3 cellular contexts compared by ENCODE assay signal in genomic region chr2:31853521-31853920, GRCh38.
TF ChIP-seq lines count a peak whose summit lies in the region.

No MANE protein-coding gene starts in this region.

TF ChIP-seq in HepG2, 621 proteins besides CTCF, POLR2A, EP300 and RAD21:
- TF ChIP-seq JUNB (CRISPR knock-in tag; IDR thresholded peaks at IDR 0.05; ENCODE audit: borderline replicate concordance) (no peak), KLF12 (CRISPR knock-in tag; IDR thresholded peaks at IDR 0.05; ENCODE audit: borderline replicate concordance) (no peak), ZGPAT (CRISPR knock-in tag; IDR thresholded peaks at IDR 0.05) (no peak), RXRA (CRISPR knock-in tag; IDR thresholded peaks at IDR 0.05) (no peak), ELF1 (CRISPR knock-in tag; IDR thresholded peaks at IDR 0.05) (no peak), MAFF (IDR thresholded peaks at IDR 0.05; ENCODE audit: low read depth, low read length) (peak; percentile 57; the same call in 1 of the 2 replicates), MAFK (conservative IDR thresholded peaks at IDR 0.05 in 1 of 2, IDR thresholded peaks at IDR 0.05 in 1 of 2; ENCODE audit: low read length in 2 of 2) (peak; percentile 72 to 81), PRDM10 (CRISPR knock-in tag; IDR thresholded peaks at IDR 0.05; ENCODE audit: low read depth) (no peak), NR3C1 (CRISPR knock-in tag; IDR thresholded peaks at IDR 0.05) (no peak), ZNF180 (CRISPR knock-in tag; IDR thresholded peaks at IDR 0.05; ENCODE audit: borderline replicate concordance, low read depth) (no peak)

TF ChIP-seq in IMR-90, 13 proteins besides CTCF, POLR2A, EP300 and RAD21:
- TF ChIP-seq MAFK (IDR thresholded peaks at IDR 0.05; ENCODE audit: low read depth, low read length) (peak; percentile 43), CHD1 (IDR thresholded peaks at IDR 0.05; ENCODE audit: low read depth, low read length) (no peak), MAZ (IDR thresholded peaks at IDR 0.05; ENCODE audit: borderline replicate concordance, low read depth, low read length) (no peak)

TF ChIP-seq in K562, 482 proteins besides CTCF, POLR2A, EP300 and RAD21:
- TF ChIP-seq ZNF316 (IDR thresholded peaks at IDR 0.05) (peak; percentile 69), GABPA (tag; conservative IDR thresholded peaks at IDR 0.05; ENCODE audit: low read depth) (no peak), NFE2L1 (tag; IDR thresholded peaks at IDR 0.05; ENCODE audit: borderline replicate concordance, low read depth) (no peak), C11orf30 (IDR thresholded peaks at IDR 0.05; ENCODE audit: low read depth) (peak; percentile 19; the same call in 1 of the 2 replicates), MYNN (IDR thresholded peaks at IDR 0.05) (no peak), MYNN (CRISPR knock-in tag; IDR thresholded peaks at IDR 0.05) (no peak)
